Comparison of ENCODE assay signal across 20 cellular contexts in the genomic region with DNA sequence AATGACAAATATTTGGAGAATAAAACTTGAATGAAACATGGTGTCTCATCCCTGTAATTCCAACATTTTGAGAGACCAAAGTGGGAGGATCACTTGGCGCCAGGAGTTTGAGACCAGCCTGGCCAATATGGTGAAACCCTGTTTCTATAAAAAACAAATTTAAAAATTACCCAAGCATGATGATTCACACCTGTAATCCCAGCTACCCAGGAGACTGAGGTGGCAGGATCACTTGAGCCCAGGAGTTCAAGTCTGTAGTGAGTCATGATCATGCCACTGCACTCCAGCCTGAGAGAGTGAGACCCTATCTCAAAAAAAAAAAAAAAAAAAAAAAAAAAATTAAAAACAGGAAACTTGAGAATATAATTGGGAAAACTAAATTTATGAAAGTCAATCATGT.
"Had no signal": no experiment of that assay in that cellular context is flagged by ENCODE, and none has a peak within 500 bp of the region (broad histone marks: within the 10 kb centered on the region; RNA-seq: fewer than 3 reads in every experiment).

No MANE protein-coding gene starts in this region.

- H3K9me3 ChIP-seq: thyroid gland had no signal

- H3K27ac ChIP-seq: coronary artery, hepatocyte, left lung, parathyroid adenoma, thyroid gland had no signal

- H3K36me3 ChIP-seq: left lung, thyroid gland had no signal

- DNase-seq: activated B cell treated with CpG ODN at 0.5 μM for 24 hours; activated CD4-positive, alpha-beta T cell treated with anti-CD3 and anti-CD28 coated beads for 48 hours; activated CD8-positive, alpha-beta T cell treated with anti-CD3 and anti-CD28 coated beads for 36 hours; activated effector memory CD4-positive, alpha-beta T cell treated with anti-CD3 and anti-CD28 coated beads, Interleukin-2, amount 50 U/mL, for 16 hours; activated T-cell treated with anti-CD3 and anti-CD28 coated beads, Interleukin-2, amount 50 U/mL, for 4 hours; amniotic stem cell; central memory CD4-positive, alpha-beta T cell; effector CD4-positive, alpha-beta T cell; islet precursor cell; left lung; mesenchymal stem cell; naive thymus-derived CD8-positive, alpha-beta T cell; retina; stimulated activated naive B cell treated with anti-CD40 and anti-IgM and Interleukin-4, amounts not matched to agents 10 μg/mL and 1 μg/mL and 100 μg/mL, for 72 hours; T-helper 2 cell; thyroid gland had no signal

- H3K4me1 ChIP-seq: left lung, parathyroid adenoma, thyroid gland had no signal

- H3K4me3 ChIP-seq: coronary artery, hepatocyte, left lung, thyroid gland had no signal

- ATAC-seq: activated CD8-positive, alpha-beta T cell treated with anti-CD3 and anti-CD28 coated beads for 36 hours; activated naive CD4-positive, alpha-beta T cell treated with anti-CD3 and anti-CD28 coated beads, Interleukin-2, amount 50 U/mL, for 72 hours; activated T-cell treated with anti-CD3 and anti-CD28 coated beads, Interleukin-2, amount 50 U/mL, for 4 hours; left lung; naive thymus-derived CD8-positive, alpha-beta T cell; stimulated activated naive B cell treated with anti-CD40 and anti-IgM and Interleukin-4, amounts not matched to agents 10 μg/mL and 1 μg/mL and 100 μg/mL, for 72 hours had no signal

- H3K27me3 ChIP-seq: hepatocyte, left lung, thyroid gland had no signal
